Comparison of ENCODE assay signal across 1 cellular context in the genomic region with DNA sequence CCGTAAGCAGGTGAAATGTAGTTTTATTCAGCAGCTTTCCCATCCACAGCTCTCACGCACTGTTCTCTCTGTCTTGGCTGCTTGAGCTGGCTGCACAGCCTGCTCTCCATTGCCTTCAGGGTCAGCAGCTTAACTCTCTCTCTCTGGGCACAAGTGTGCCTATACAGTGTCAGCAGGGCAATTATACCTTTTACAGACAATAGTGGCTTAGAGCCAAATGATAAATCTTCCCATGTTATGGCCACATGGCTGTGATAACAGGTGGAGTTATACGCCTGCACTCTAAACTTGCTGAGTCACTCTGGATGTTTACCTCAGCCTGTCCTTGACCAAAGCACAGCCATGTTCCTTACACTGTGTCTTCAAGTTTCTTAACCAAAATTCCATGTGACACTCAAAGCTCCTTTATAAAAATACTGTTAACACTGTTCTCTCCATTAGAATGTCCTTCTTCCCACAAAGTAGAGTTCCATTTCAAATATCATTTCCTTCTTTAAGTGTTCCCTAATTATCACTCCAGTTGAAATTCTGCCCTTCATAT.
TF ChIP-seq lines count a peak whose summit lies in the region.

No MANE protein-coding gene starts in this region.

TF ChIP-seq in HepG2, 621 proteins besides CTCF, POLR2A, EP300 and RAD21:
- peak; percentile 99 for TF ChIP-seq ZSCAN31 (CRISPR knock-in tag; IDR thresholded peaks at IDR 0.05; ENCODE audit: low read depth)
- TF ChIP-seq RFX5 (IDR thresholded peaks at IDR 0.05; ENCODE audit: low read depth, low read length) = no peak
- no peak for TF ChIP-seq GTF3A (CRISPR knock-in tag; conservative IDR thresholded peaks at IDR 0.05)
- TF ChIP-seq NFE2L2 (IDR thresholded peaks at IDR 0.05; ENCODE audit: low read length) = peak; percentile 88
- no peak for TF ChIP-seq FOXA1 (IDR thresholded peaks at IDR 0.05)
- no peak for TF ChIP-seq FOXA1 (CRISPR knock-in tag; IDR thresholded peaks at IDR 0.05)
- peak in 1 of 2 experiments; percentile 27; a peak in 1 of 4 replicates for TF ChIP-seq MAFK (conservative IDR thresholded peaks at IDR 0.05 in 1 of 2, IDR thresholded peaks at IDR 0.05 in 1 of 2; ENCODE audit: low read length in 2 of 2)
- no peak for TF ChIP-seq DNMT3B (CRISPR knock-in tag; conservative IDR thresholded peaks at IDR 0.05)
- 0 out of 2 replicates have a peak, but pooled peaks have one; percentile 19 for TF ChIP-seq FOSL2 (CRISPR knock-in tag; IDR thresholded peaks at IDR 0.05)
